ENCODE assay signal across 18 cellular contexts in genomic region chr2:72803151-72803550, GRCh38. TPM values are rescaled to one million over a fixed set of nuclear protein-coding genes. Genes with fewer than 3 reads are reported as not detected.
A peak's percentile ranks its signal among the peaks of the same experiment; 100 is the strongest.
DNase-seq lines count a peak whose midpoint lies in the region; ATAC-seq lines count a peak whose summit lies in the region.
"Had no signal": no experiment of that assay in that cellular context is flagged by ENCODE, and none has a peak within 500 bp of the region (broad histone marks: within the 10 kb centered on the region; RNA-seq: fewer than 3 reads in every experiment).

No MANE protein-coding gene starts in this region.

- H3K27ac ChIP-seq in caudate nucleus (ENCODE audit: low read depth, low read length), result peak overlapping the region; percentile 96
- H3K27ac ChIP-seq: neural progenitor cell, stomach, upper lobe of right lung had no signal

- no peak for ATAC-seq in GM21526 (IDR thresholded peaks at IDR 0.05; ENCODE audit: low FRiP score, unreplicated experiment)
- ATAC-seq in HG03565 (IDR thresholded peaks at IDR 0.05; ENCODE audit: unreplicated experiment), result no peak
- ATAC-seq: activated CD4-positive, alpha-beta T cell treated with anti-CD3 and anti-CD28 coated beads for 36 hours; activated naive CD4-positive, alpha-beta T cell treated with anti-CD3 and anti-CD28 coated beads, Interleukin-2, amount 50 U/mL, for 72 hours; upper lobe of right lung had no signal

- DNase-seq in LHCN-M2 (ENCODE audit: low read depth) (peak; percentile 61), caudate nucleus (lab: John Stamatoyannopoulos, UW) (peak in 1 of 61 donors; percentile 13), iris pigment epithelial cell (ENCODE audit: low read depth) (peak; percentile 39), superior temporal gyrus (ENCODE audit: extremely low spot score) (peak; percentile 86), NCI-H2081 (lab: John Stamatoyannopoulos, UW) (no peak)
- DNase-seq: activated CD4-positive, alpha-beta T cell treated with anti-CD3 and anti-CD28 coated beads for 36 hours; AML-193; DND-41; H7; NCI-H1436 treated with DMSO at 0.1 percent for 48 hours; NCI-H69; SHP77; stomach; upper lobe of right lung had no signal

RNA-seq across cellular contexts. Expression of gene EXOC6B, which starts 22.7 kb away (rescaled TPM):
- total RNA-seq in LHCN-M2 (2014; rRNA removed), result 10.1 and 16.7 TPM in 2 replicates
- polyA plus RNA-seq in LHCN-M2 (2012), result 9.0 TPM

Comparison
In these comparisons a context has a peak if more than half of its experiments do, and no peak if none do; other contexts are left out.
1. DNase-seq: peak in LHCN-M2 (single experiment), iris pigment epithelial cell (single experiment) and superior temporal gyrus (single experiment); none in NCI-H2081 (0 of 2).